Comparison of ENCODE assay signal across 19 cellular contexts in genomic region chr1:226512076-226512728, GRCh38. TPM values are rescaled to one million over a fixed set of nuclear protein-coding genes. Genes with fewer than 3 reads are reported as not detected.
"Had no signal": no experiment of that assay in that cellular context is flagged by ENCODE, and none has a peak within 500 bp of the region (broad histone marks: within the 10 kb centered on the region; RNA-seq: fewer than 3 reads in every experiment).

No MANE protein-coding gene starts in this region.

- H3K36me3 ChIP-seq: adrenal gland, colonic mucosa, left ventricle myocardium inferior, neutrophil, upper lobe of right lung had no signal

- H3K27ac Mint-ChIP-seq: activated naive CD4-positive, alpha-beta T cell treated with anti-CD3 and anti-CD28 coated beads, Interleukin-2, amount 50 U/mL, for 24 hours; memory B cell; naive thymus-derived CD8-positive, alpha-beta T cell; stimulated activated naive CD8-positive, alpha-beta T cell treated with anti-CD3 and anti-CD28 coated beads, Interleukin-15, Interleukin-2, amounts not matched to agents 100 ng/mL and 50 ng/mL, for 24 hours had no signal

- DNase-seq: activated CD4-positive, alpha-beta T cell treated with anti-CD3 and anti-CD28 coated beads, Interleukin-2, amount 50 U/mL, for 48 hours; activated effector memory CD4-positive, alpha-beta T cell treated with anti-CD3 and anti-CD28 coated beads, Interleukin-2, amount 50 U/mL, for 16 hours; activated T-cell treated with anti-CD3 and anti-CD28 coated beads, Interleukin-2, amount 50 U/mL, for 4 hours; adrenal gland; central memory CD4-positive, alpha-beta T cell; colonic mucosa; foreskin melanocyte; left ventricle myocardium inferior; naive thymus-derived CD8-positive, alpha-beta T cell; posterior cingulate gyrus; right cardiac atrium; small intestine; upper lobe of right lung had no signal

- H3K27ac ChIP-seq: adrenal gland, colonic mucosa, left ventricle myocardium inferior, neutrophil, upper lobe of right lung had no signal

- H3K9me3 Mint-ChIP-seq: activated naive CD4-positive, alpha-beta T cell treated with anti-CD3 and anti-CD28 coated beads, Interleukin-2, amount 50 U/mL, for 24 hours; activated T-cell treated with anti-CD3 and anti-CD28 coated beads, Interleukin-2, amount 50 U/mL, for 4 hours; memory B cell; naive thymus-derived CD8-positive, alpha-beta T cell; stimulated activated naive CD8-positive, alpha-beta T cell treated with anti-CD3 and anti-CD28 coated beads, Interleukin-15, Interleukin-2, amounts not matched to agents 100 ng/mL and 50 ng/mL, for 24 hours had no signal

- H3K27me3 ChIP-seq: adrenal gland, colonic mucosa, upper lobe of right lung had no signal

- H3K4me3 ChIP-seq: adrenal gland, colonic mucosa, left ventricle myocardium inferior, upper lobe of right lung had no signal

- H3K36me3 Mint-ChIP-seq: activated naive CD4-positive, alpha-beta T cell treated with anti-CD3 and anti-CD28 coated beads, Interleukin-2, amount 50 U/mL, for 24 hours; naive thymus-derived CD8-positive, alpha-beta T cell had no signal

- ATAC-seq: activated T-cell treated with anti-CD3 and anti-CD28 coated beads, Interleukin-2, amount 50 U/mL, for 4 hours; naive thymus-derived CD8-positive, alpha-beta T cell; right cardiac atrium; upper lobe of right lung had no signal

- H3K9me3 ChIP-seq: adrenal gland, colonic mucosa, left ventricle myocardium inferior, neutrophil, upper lobe of right lung had no signal

- H3K4me1 ChIP-seq: adrenal gland, colonic mucosa, left ventricle myocardium inferior, upper lobe of right lung had no signal

- H3K4me3 Mint-ChIP-seq: activated naive CD4-positive, alpha-beta T cell treated with anti-CD3 and anti-CD28 coated beads, Interleukin-2, amount 50 U/mL, for 24 hours; activated T-cell treated with anti-CD3 and anti-CD28 coated beads, Interleukin-2, amount 50 U/mL, for 4 hours; memory B cell; naive thymus-derived CD8-positive, alpha-beta T cell; stimulated activated naive CD8-positive, alpha-beta T cell treated with anti-CD3 and anti-CD28 coated beads, Interleukin-15, Interleukin-2, amounts not matched to agents 100 ng/mL and 50 ng/mL, for 24 hours had no signal

- H3K4me1 Mint-ChIP-seq: activated naive CD4-positive, alpha-beta T cell treated with anti-CD3 and anti-CD28 coated beads, Interleukin-2, amount 50 U/mL, for 24 hours; memory B cell; naive thymus-derived CD8-positive, alpha-beta T cell had no signal

RNA-seq across cellular contexts. Expression of gene STUM, which starts 36.4 kb away (rescaled TPM):
- total RNA-seq: activated T-cell treated with anti-CD3 and anti-CD28 coated beads, Interleukin-2, amount 50 U/mL, for 4 hours; endothelial cell of umbilical vein; T-helper 1 cell treated with Interleukin-12 subunit alpha and Interleukin-12 subunit beta and Interleukin-4 antibody, amounts not matched to agents 30 ng/mL and 1 ng/mL, for 36 hours had no signal
- polyA plus RNA-seq: endothelial cell of umbilical vein; naive thymus-derived CD8-positive, alpha-beta T cell had no signal
